16 cellular contexts compared by ENCODE assay signal in the genomic region with DNA sequence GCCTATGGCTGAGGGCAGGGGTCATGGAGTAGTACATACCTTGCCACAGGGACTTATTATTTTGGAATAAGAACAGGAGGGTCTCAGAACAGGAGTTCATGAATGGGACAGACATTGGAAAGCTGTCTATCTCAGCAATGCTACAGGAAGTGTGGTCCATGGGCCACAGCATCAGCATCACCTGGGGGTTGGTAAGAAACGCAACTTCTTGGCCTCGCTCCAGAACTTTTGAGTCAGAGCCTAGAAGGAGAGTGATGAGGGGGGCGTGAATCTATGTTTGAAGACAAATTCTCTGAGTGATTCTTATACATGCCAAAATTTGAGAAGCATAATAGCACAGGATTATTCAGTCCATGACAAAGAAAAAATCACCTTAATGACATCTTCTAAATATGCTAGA.
DNase-seq lines count a peak whose midpoint lies in the region; FAIRE-seq and TF ChIP-seq lines count a peak whose summit lies in the region.
"Had no signal": no experiment of that assay in that cellular context is flagged by ENCODE, and none has a peak within 500 bp of the region (broad histone marks: within the 10 kb centered on the region; RNA-seq: fewer than 3 reads in every experiment).

No MANE protein-coding gene starts in this region.

- H3K9me3 ChIP-seq in breast epithelium (peaks cover 12 to 13% of the 10 kb centered on the region in 2 donors), mammary epithelial cell (replicated peaks; ENCODE audit: insufficient read depth, low read length) (peaks cover 6% of the 10 kb centered on the region)
- H3K9me3 ChIP-seq: BE2C had no signal

- BruUV-seq in MCF 10A (replicated peaks; lab: Mats Ljungman, UMichigan) (no TSS peak), mammary epithelial cell (replicated peaks; lab: Mats Ljungman, UMichigan) (no TSS peak)

- no peak overlapping the region for H3K4me2 ChIP-seq in mammary epithelial cell (ENCODE audit: insufficient read depth, low read depth, low read length)

- H3K27me3 ChIP-seq in breast epithelium: no peaks in the 10 kb centered on the region
- no peaks in the 10 kb centered on the region for H3K27me3 ChIP-seq in mammary epithelial cell (ENCODE audit: insufficient read depth, low read length)
- H3K27me3 ChIP-seq: BE2C had no signal

- H3K27me3 Mint-ChIP-seq in MCF 10A (ENCODE audit: insufficient read depth, unreplicated experiment): no peaks in the 10 kb centered on the region

- dilution Hi-C loops in mammary epithelial cell (cut with HindIII; ENCODE audit: low sequenced_read_pairs): no loop called here

- no peaks in the 10 kb centered on the region for H4K20me1 ChIP-seq in mammary epithelial cell (ENCODE audit: insufficient read depth, low read length)

- peaks cover 12% of the 10 kb centered on the region for H3K9me3 Mint-ChIP-seq in MCF 10A (ENCODE audit: unreplicated experiment)

- TF ChIP-seq CTCF in MCF 10A (IDR thresholded peaks at IDR 0.05; ENCODE audit: unreplicated experiment) (no peak), breast epithelium (IDR thresholded peaks at IDR 0.05) (no peak), mammary epithelial cell (conservative IDR thresholded peaks at IDR 0.05 in 1 of 2, IDR thresholded peaks at IDR 0.05 in 1 of 2; ENCODE audit: extremely low read depth in 1 of 2, insufficient read depth in 1 of 2, low read depth in 1 of 2, low read length in 2 of 2) (no peak)

- H3K79me2 ChIP-seq in mammary epithelial cell (ENCODE audit: insufficient read depth, low read length): no peaks in the 10 kb centered on the region

- 32% methylated on average over 3 of the region's 3 CpGs for WGBS in mammary epithelial cell (ENCODE audit: low coverage, missing lambda C conversion rate)

- no peaks in the 10 kb centered on the region for H3K4me1 ChIP-seq in breast epithelium
- peaks cover 8% of the 10 kb centered on the region for H3K4me1 ChIP-seq in mammary epithelial cell (ENCODE audit: insufficient read depth, low read length)
- H3K4me1 ChIP-seq: BE2C had no signal

- H3K27ac ChIP-seq in breast epithelium (no peak overlapping the region), mammary epithelial cell (ENCODE audit: insufficient read depth, low read depth, low read length) (no peak overlapping the region)

- intact Hi-C loops in MCF 10A (cut with micrococcal nuclease): no loop called here
- intact Hi-C loops in breast epithelium (cut with DNase I; ENCODE audit: low total_unique reads): no loop called here
- intact Hi-C loops in mammary epithelial cell (cut with micrococcal nuclease): loop anchor here (5.0 kb wide), 1 partner anchor 517 kb away; no protein-coding TSS in a partner anchor

- no peak overlapping the region for H2AFZ ChIP-seq in mammary epithelial cell (ENCODE audit: low read depth, low read length)

- H3K36me3 ChIP-seq in breast epithelium (no peaks in the 10 kb centered on the region), mammary epithelial cell (ENCODE audit: insufficient read depth, low read length) (no peaks in the 10 kb centered on the region)
- H3K36me3 ChIP-seq: BE2C had no signal

- FAIRE-seq in urothelium cell line (lab: Jason Lieb, UNC): no peak
- FAIRE-seq: RCC 7860 had no signal

- CTCF ChIA-PET in MCF 10A (lab: Yijun Ruan, JAX): interaction anchor here (0.5 kb wide), 1 partner anchor 690 kb away, joined by 3 read pairs; no protein-coding TSS in a partner anchor
- CTCF ChIA-PET in mammary epithelial cell (lab: Charles Lee; ENCODE audit: low non-redundant PET): no interaction called here

- DNase-seq in MCF 10A (ENCODE audit: unreplicated experiment): peak; percentile 62
- DNase-seq in breast epithelium (ENCODE audit: low spot score in 2 of 2): no peak
- peak; percentile 26 for DNase-seq in NCI-H226
- DNase-seq in mammary epithelial cell: peak; percentile 48
- DNase-seq in stimulated activated CD8-positive, alpha-beta memory T cell treated with anti-CD3 and anti-CD28 coated beads, Interleukin-4, amount 100 ng/mL, for 48 hours: peak; percentile 32
- no peak for DNase-seq in urothelium cell line (ENCODE audit: low spot score)
- DNase-seq in RPMI8226: no peak
- no peak for DNase-seq in NCI-H524 treated with DMSO at 0.1 percent for 48 hours (lab: John Stamatoyannopoulos, UW)
- DNase-seq: BE2C; CD8-positive, alpha-beta T cell; GOT3; NCI-H1048; NCI-H1694; NCI-H2107; NCI-H446 treated with DMSO at 0.1 percent for 48 hours had no signal

- H3K4me3 ChIP-seq in breast epithelium (no peak overlapping the region), mammary epithelial cell (replicated peaks in 1 of 3; ENCODE audit: insufficient read depth in 1 of 3, low read depth in 2 of 3, low read length in 3 of 3) (no peak overlapping the region)

- in situ Hi-C loops in mammary epithelial cell (cut with MboI; ENCODE audit: low sequenced_read_pairs in 2 of 2): no loop called here

- TF ChIP-seq POLR2A in breast epithelium (IDR thresholded peaks at IDR 0.05): no peak

- no peak overlapping the region for H3K4me3 Mint-ChIP-seq in MCF 10A (ENCODE audit: unreplicated experiment)
- H3K4me3 Mint-ChIP-seq: CD8-positive, alpha-beta T cell had no signal

- H3K36me3 Mint-ChIP-seq in MCF 10A (ENCODE audit: insufficient read depth, unreplicated experiment): no peaks in the 10 kb centered on the region
- H3K36me3 Mint-ChIP-seq: CD8-positive, alpha-beta T cell had no signal

- H3K27ac Mint-ChIP-seq in MCF 10A (ENCODE audit: low read depth, unreplicated experiment): no peak overlapping the region
- H3K27ac Mint-ChIP-seq: CD8-positive, alpha-beta T cell had no signal

- no peak overlapping the region for H3K9ac ChIP-seq in mammary epithelial cell (ENCODE audit: insufficient read depth, low read length)

- H3K4me1 Mint-ChIP-seq in MCF 10A (ENCODE audit: insufficient read depth, unreplicated experiment): no peaks in the 10 kb centered on the region

- POLR2A ChIA-PET in MCF 10A (lab: Yijun Ruan, JAX): no interaction called here

Comparison
In these comparisons a context has a peak if more than half of its experiments do, and no peak if none do; other contexts are left out.
1. DNase-seq: peak in MCF 10A (single experiment), NCI-H226 (single experiment), mammary epithelial cell (single experiment) and stimulated activated CD8-positive, alpha-beta memory T cell treated with anti-CD3 and anti-CD28 coated beads, Interleukin-4, amount 100 ng/mL, for 48 hours (single experiment); none in breast epithelium (0 of 2), urothelium cell line (single experiment), RPMI8226 (single experiment) and NCI-H524 treated with DMSO at 0.1 percent for 48 hours (single experiment).